ENCODE assay signal across 9 cellular contexts in genomic region chr9:127983847-127984289, GRCh38. TPM values are rescaled to one million over a fixed set of nuclear protein-coding genes. Genes with fewer than 3 reads are reported as not detected.
DNase-seq lines count a peak whose midpoint lies in the region; ATAC-seq and TF ChIP-seq lines count a peak whose summit lies in the region.
"Had no signal": no experiment of that assay in that cellular context is flagged by ENCODE, and none has a peak within 500 bp of the region (broad histone marks: within the 10 kb centered on the region; RNA-seq: fewer than 3 reads in every experiment).

No MANE protein-coding gene starts in this region.

- H3K9me3 Mint-ChIP-seq in CD4-positive, alpha-beta T cell: no peaks in the 10 kb centered on the region

- no peaks in the 10 kb centered on the region for H3K27me3 ChIP-seq in CD4-positive, alpha-beta T cell (ENCODE audit: control insufficient read depth, insufficient read depth, low read length)
- no peaks in the 10 kb centered on the region for H3K27me3 ChIP-seq in SU-DHL-6 (ENCODE audit: low read length)
- H3K27me3 ChIP-seq: suprapubic skin had no signal

- H3K36me3 ChIP-seq in SU-DHL-6 (ENCODE audit: low read length): peaks cover 3% of the 10 kb centered on the region; the same call in 1 of the 2 replicates
- H3K36me3 ChIP-seq: suprapubic skin had no signal

- peak overlapping the region; percentile 88 for H3K4me2 ChIP-seq in SU-DHL-6 (ENCODE audit: low read depth, low read length, poor library complexity, severe bottlenecking)

- peaks cover 21% of the 10 kb centered on the region for H3K36me3 Mint-ChIP-seq in CD4-positive, alpha-beta T cell (ENCODE audit: low read depth)

- H3K9me3 ChIP-seq in CD4-positive, alpha-beta T cell (ENCODE audit: control insufficient read depth, low read length): no peaks in the 10 kb centered on the region
- H3K9me3 ChIP-seq in SU-DHL-6 (ENCODE audit: insufficient read depth, low read length): no peaks in the 10 kb centered on the region
- H3K9me3 ChIP-seq: suprapubic skin had no signal

- POLR2A ChIA-PET in CD4-positive, alpha-beta T cell (lab: Charles Lee): interaction anchor here (0.9 to 34.9 kb wide), 4 partner anchors 15 to 43 kb away, joined by 3 to 1020 read pairs (median 139); no protein-coding TSS in a partner anchor

- H3K79me2 ChIP-seq in SU-DHL-6 (ENCODE audit: insufficient read depth, low read length): peaks cover 19% of the 10 kb centered on the region

- peak overlapping the region; percentile 74 for H3K4me3 Mint-ChIP-seq in CD4-positive, alpha-beta T cell

- H3K27ac ChIP-seq in CD4-positive, alpha-beta T cell (ENCODE audit: low read depth, low read length): peak overlapping the region; percentile 57
- H3K27ac ChIP-seq in SU-DHL-6 (ENCODE audit: low read depth, low read length): peak overlapping the region; percentile 99
- H3K27ac ChIP-seq: suprapubic skin had no signal

- H3K4me1 Mint-ChIP-seq in CD4-positive, alpha-beta T cell (ENCODE audit: low read depth): peaks cover 49% of the 10 kb centered on the region

- no peak for DNase-seq in CD4-positive, alpha-beta T cell
- no peak for DNase-seq in stimulated activated CD4-positive, alpha-beta T cell treated with anti-CD3 and anti-CD28 coated beads, Interleukin-4, amount 100 ng/mL, for 4 hours
- no peak for DNase-seq in hippocampal formation (lab: John Stamatoyannopoulos, UW)
- no peak for DNase-seq in GDM1 (lab: John Stamatoyannopoulos, UW)
- no peak for DNase-seq in iPS-NIHi11 (ENCODE audit: low spot score)

- no peak overlapping the region for H2AFZ ChIP-seq in SU-DHL-6 (ENCODE audit: low read depth, low read length, severe bottlenecking)

- peak overlapping the region; percentile 99 for H3K27ac Mint-ChIP-seq in CD4-positive, alpha-beta T cell

- H4K20me1 ChIP-seq in SU-DHL-6 (ENCODE audit: low read depth, low read length): no peaks in the 10 kb centered on the region

- H3K9me2 ChIP-seq in SU-DHL-6 (replicated peaks; ENCODE audit: insufficient read depth, low read length): no peaks in the 10 kb centered on the region

- CTCF ChIA-PET in CD4-positive, alpha-beta T cell (lab: Charles Lee): interaction anchor here (0.7 to 2.9 kb wide), 3 partner anchors 28 to 134 kb away, joined by 3 to 7 read pairs (median 4); no protein-coding TSS in a partner anchor

- H3K27me3 Mint-ChIP-seq in CD4-positive, alpha-beta T cell: no peaks in the 10 kb centered on the region

- ATAC-seq in CD4-positive, alpha-beta T cell (ENCODE audit: poor library complexity): no peak
- ATAC-seq in GM18861 (IDR thresholded peaks at IDR 0.05; ENCODE audit: unreplicated experiment) (peak; percentile 36), HG02943 (IDR thresholded peaks at IDR 0.05; ENCODE audit: low read depth, unreplicated experiment) (peak; percentile 41)

- no peak for TF ChIP-seq CTCF in CD4-positive, alpha-beta T cell (IDR thresholded peaks at IDR 0.05)
- no peak for TF ChIP-seq CTCF in SU-DHL-6 (IDR thresholded peaks at IDR 0.05; ENCODE audit: insufficient read depth, low read length, poor library complexity, severe bottlenecking)

- H3F3A ChIP-seq in SU-DHL-6 (ENCODE audit: insufficient read depth): peaks cover 53% of the 10 kb centered on the region

- peak overlapping the region; percentile 80 for H3K9ac ChIP-seq in SU-DHL-6 (ENCODE audit: low read length)

- intact Hi-C loops in CD4-positive, alpha-beta T cell (cut with DNase I, micrococcal nuclease): loop anchor here in 1 of 2 experiments (2.0 kb wide), 1 partner anchor 23 kb away; no protein-coding TSS in a partner anchor

- H3K4me3 ChIP-seq in SU-DHL-6 (ENCODE audit: insufficient read depth, low read length, poor library complexity, severe bottlenecking): peak overlapping the region; percentile 31
- H3K4me3 ChIP-seq: suprapubic skin had no signal

RNA-seq across cellular contexts. Expression of gene EEIG1, which starts 3.1 kb away (rescaled TPM):
- 100 to 1,000 TPM; 440 to 463 TPM for total RNA-seq in CD4-positive, alpha-beta T cell

RNA-seq across cellular contexts. Expression of gene DPM2, which starts 46.2 kb away (rescaled TPM):
- 10 to 100 TPM; 41.7 to 47.6 TPM for total RNA-seq in CD4-positive, alpha-beta T cell

RNA-seq across cellular contexts. Expression of gene PIP5KL1, which starts 53.3 kb away (rescaled TPM):
- total RNA-seq in CD4-positive, alpha-beta T cell: 1 to 10 TPM; 2.9 to 3.3 TPM
